ENCODE assay signal across 9 cellular contexts in genomic region chr5:157290981-157291711, GRCh38. TPM values are rescaled to one million over a fixed set of nuclear protein-coding genes. Genes with fewer than 3 reads are reported as not detected.
DNase-seq lines count a peak whose midpoint lies in the region; ATAC-seq and TF ChIP-seq lines count a peak whose summit lies in the region.
"Had no signal": no experiment of that assay in that cellular context is flagged by ENCODE, and none has a peak within 500 bp of the region (broad histone marks: within the 10 kb centered on the region; RNA-seq: fewer than 3 reads in every experiment).

No MANE protein-coding gene starts in this region.

- no peak overlapping the region for H2BK15ac ChIP-seq in mesenchymal stem cell (ENCODE audit: low read depth, poor library complexity, severe bottlenecking)

- H3K4me3 Mint-ChIP-seq in activated T-cell treated with anti-CD3 and anti-CD28 coated beads, Interleukin-2, amount 50 U/mL, for 24 hours, result no peak overlapping the region

- H3K18ac ChIP-seq in mesenchymal stem cell (ENCODE audit: low read depth in 1 of 2, low read length in 2 of 2), result no peak overlapping the region

- H3K27ac ChIP-seq in mesenchymal stem cell (ENCODE audit: low read length, poor library complexity, severe bottlenecking), result peak overlapping the region; percentile 94
- H3K27ac ChIP-seq: C4-2B had no signal

- H3K4me1 ChIP-seq in mesenchymal stem cell (ENCODE audit: control insufficient read depth, insufficient read depth, low read depth, low read length), result peaks cover 16% of the 10 kb centered on the region

- H3K27me3 Mint-ChIP-seq in activated T-cell treated with anti-CD3 and anti-CD28 coated beads, Interleukin-2, amount 50 U/mL, for 24 hours, result no peaks in the 10 kb centered on the region

- TF ChIP-seq CTCF in GM13976 (IDR thresholded peaks at IDR 0.05; ENCODE audit: borderline replicate concordance, control extremely low read depth, extremely low read depth, insufficient read depth, missing control alignments), result no peak

- H4K91ac ChIP-seq in mesenchymal stem cell (ENCODE audit: low read length), result no peak overlapping the region

- no peaks in the 10 kb centered on the region for H3K27me3 ChIP-seq in mesenchymal stem cell (ENCODE audit: control insufficient read depth in 1 of 2, insufficient read depth in 1 of 2, low read length in 2 of 2)

- H2BK120ac ChIP-seq in mesenchymal stem cell (ENCODE audit: low read depth, low read length), result no peak overlapping the region

- peaks cover 95% of the 10 kb centered on the region for H3K36me3 Mint-ChIP-seq in activated T-cell treated with anti-CD3 and anti-CD28 coated beads, Interleukin-2, amount 50 U/mL, for 24 hours (ENCODE audit: low read depth)

- in situ Hi-C loops in GM13976 (cut with MboI; ENCODE audit: low sequenced_read_pairs, unreplicated experiment), result no loop called here

- peak overlapping the region; percentile 97 for H2AK5ac ChIP-seq in mesenchymal stem cell (ENCODE audit: low read length, severe bottlenecking)

- peak; percentile 82 for ATAC-seq in HG02885 (IDR thresholded peaks at IDR 0.05; ENCODE audit: poor library complexity, unreplicated experiment)

- no peak overlapping the region for H3K4ac ChIP-seq in mesenchymal stem cell (ENCODE audit: low read depth in 1 of 2, low read length in 2 of 2)

- peak overlapping the region; percentile 56 for H4K8ac ChIP-seq in mesenchymal stem cell (ENCODE audit: low read length)

- peak overlapping the region; percentile 48 for H2BK5ac ChIP-seq in mesenchymal stem cell (ENCODE audit: low read depth, low read length, poor library complexity, severe bottlenecking)

- H3K9ac ChIP-seq in mesenchymal stem cell (ENCODE audit: low read length), result no peak overlapping the region

- no peak overlapping the region for H3K4me2 ChIP-seq in mesenchymal stem cell (ENCODE audit: low read length, poor library complexity, severe bottlenecking)

- H3K36me3 ChIP-seq in mesenchymal stem cell (ENCODE audit: control insufficient read depth in 1 of 2, insufficient read depth in 2 of 2, low read depth in 1 of 2, low read length in 2 of 2), result peaks cover 2 to 16% of the 10 kb centered on the region in 2 experiments

- no peaks in the 10 kb centered on the region for H3K9me3 ChIP-seq in mesenchymal stem cell (ENCODE audit: control insufficient read depth, low read length)

- peak overlapping the region; percentile 88 for H3K27ac Mint-ChIP-seq in activated T-cell treated with anti-CD3 and anti-CD28 coated beads, Interleukin-2, amount 50 U/mL, for 24 hours

- H3K23ac ChIP-seq in mesenchymal stem cell (ENCODE audit: low read length in 2 of 2), result no peak overlapping the region

- DNase-seq in activated T-cell treated with anti-CD3 and anti-CD28 coated beads, Interleukin-2, amount 50 U/mL, for 24 hours, result no peak
- no peak for DNase-seq in activated T-cell treated with anti-CD3 and anti-CD28 coated beads, Interleukin-2, amount 50 U/mL, for 1 hour
- DNase-seq in SW480 (ENCODE audit: low spot score), result peak; percentile 71
- peak; percentile 2 for DNase-seq in mesenchymal stem cell
- no peak for DNase-seq in Kasumi-1 (lab: John Stamatoyannopoulos, UW)
- DNase-seq in NCI-H446 treated with DMSO at 0.1 percent for 48 hours (lab: John Stamatoyannopoulos, UW), result no peak
- no peak for DNase-seq in GM13976 (ENCODE audit: low spot score)

- H3K79me1 ChIP-seq in mesenchymal stem cell (replicated peaks; ENCODE audit: low read length, poor library complexity, severe bottlenecking), result peaks cover 4% of the 10 kb centered on the region

- 71% methylated on average over 8 of the region's 10 CpGs for WGBS in mesenchymal stem cell

- peaks cover 85% of the 10 kb centered on the region for H3K4me1 Mint-ChIP-seq in activated T-cell treated with anti-CD3 and anti-CD28 coated beads, Interleukin-2, amount 50 U/mL, for 24 hours (ENCODE audit: low read depth)

- H2BK12ac ChIP-seq in mesenchymal stem cell (ENCODE audit: low read length in 2 of 2), result peak overlapping the region in 1 of 2 experiments; percentile 44

- H3K9me3 Mint-ChIP-seq in activated T-cell treated with anti-CD3 and anti-CD28 coated beads, Interleukin-2, amount 50 U/mL, for 24 hours, result no peaks in the 10 kb centered on the region

- no peak overlapping the region for H3K4me3 ChIP-seq in mesenchymal stem cell (ENCODE audit: insufficient read depth in 1 of 2, low read depth in 1 of 2, low read length in 2 of 2)

- H2AFZ ChIP-seq in mesenchymal stem cell (ENCODE audit: low read depth, low read length), result no peak overlapping the region

- H3K14ac ChIP-seq in mesenchymal stem cell (ENCODE audit: low read length in 2 of 2), result peak overlapping the region in 1 of 2 experiments; percentile 86

RNA-seq across cellular contexts. Expression of gene CYFIP2, which starts 25.2 kb away (rescaled TPM):
- 5.5 TPM for polyA plus RNA-seq in mesenchymal stem cell (2013, experiment 1 of 2)
- 5.4 TPM for polyA plus RNA-seq in mesenchymal stem cell (2013, experiment 2 of 2)

Comparison
In these comparisons a context has a peak if more than half of its experiments do, and no peak if none do; other contexts are left out.
1. DNase-seq: peak in SW480 (single experiment) and mesenchymal stem cell (single experiment); none in activated T-cell treated with anti-CD3 and anti-CD28 coated beads, Interleukin-2, amount 50 U/mL, for 24 hours (single experiment), activated T-cell treated with anti-CD3 and anti-CD28 coated beads, Interleukin-2, amount 50 U/mL, for 1 hour (single experiment), Kasumi-1 (0 of 2), NCI-H446 treated with DMSO at 0.1 percent for 48 hours (single experiment) and GM13976 (single experiment).